In genomic region chr3:164179110-164179774, GRCh38 we compare ENCODE assay signal across 34 cellular contexts.
"Had no signal": no experiment of that assay in that cellular context is flagged by ENCODE, and none has a peak within 500 bp of the region (broad histone marks: within the 10 kb centered on the region; RNA-seq: fewer than 3 reads in every experiment).

No MANE protein-coding gene starts in this region.

- H3K36me3 ChIP-seq: MG63, SJCRH30, WERI-Rb-1 had no signal

- ATAC-seq: activated CD8-positive, alpha-beta memory T cell treated with anti-CD3 and anti-CD28 coated beads, Interleukin-2, amount 10 ng/mL, durations not matched to agents 7 days and 5 days; body of pancreas had no signal

- H3K27me3 ChIP-seq: body of pancreas, breast epithelium, MG63, SJCRH30 had no signal

- H3K4me3 Mint-ChIP-seq: activated CD4-positive, alpha-beta memory T cell treated with anti-CD3 and anti-CD28 coated beads, Interleukin-2, amount 10 ng/mL, durations not matched to agents 7 days and 5 days; activated CD8-positive, alpha-beta memory T cell treated with anti-CD3 and anti-CD28 coated beads, Interleukin-2, amount 10 ng/mL, durations not matched to agents 7 days and 5 days; activated naive CD4-positive, alpha-beta T cell treated with anti-CD3 and anti-CD28 coated beads, Interleukin-2, amount 50 U/mL, for 24 hours; activated naive CD8-positive, alpha-beta T cell treated with anti-CD3 and anti-CD28 coated beads, Interleukin-2, amount 10 ng/mL, durations not matched to agents 7 days and 5 days had no signal

- H3K27ac ChIP-seq: body of pancreas, breast epithelium, PC-9, RWPE1, SJCRH30, SK-N-MC, WERI-Rb-1 had no signal

- H3K27me3 Mint-ChIP-seq: activated CD4-positive, alpha-beta memory T cell treated with anti-CD3 and anti-CD28 coated beads, Interleukin-2, amount 10 ng/mL, durations not matched to agents 7 days and 5 days; activated CD8-positive, alpha-beta memory T cell treated with anti-CD3 and anti-CD28 coated beads, Interleukin-2, amount 10 ng/mL, durations not matched to agents 7 days and 5 days; activated naive CD4-positive, alpha-beta T cell treated with anti-CD3 and anti-CD28 coated beads, Interleukin-2, amount 50 U/mL, for 24 hours; activated naive CD8-positive, alpha-beta T cell treated with anti-CD3 and anti-CD28 coated beads, Interleukin-2, amount 10 ng/mL, durations not matched to agents 7 days and 5 days had no signal

- DNase-seq: activated CD4-positive, alpha-beta memory T cell treated with anti-CD3 and anti-CD28 coated beads, Interleukin-2, amount 10 ng/mL, durations not matched to agents 7 days and 5 days; activated CD4-positive, alpha-beta T cell treated with anti-CD3 and anti-CD28 coated beads for 1 hour; activated CD4-positive, alpha-beta T cell treated with anti-CD3 and anti-CD28 coated beads for 48 hours; activated CD4-positive, CD25-positive, alpha-beta regulatory T cell; activated CD8-positive, alpha-beta memory T cell treated with anti-CD3 and anti-CD28 coated beads for 24 hours; activated CD8-positive, alpha-beta memory T cell treated with anti-CD3 and anti-CD28 coated beads, Interleukin-2, amount 10 ng/mL, durations not matched to agents 7 days and 5 days; activated CD8-positive, alpha-beta memory T cell treated with anti-CD3 and anti-CD28 coated beads, Interleukin-2, amount 50 U/mL, for 48 hours; activated effector memory CD4-positive, alpha-beta T cell treated with Interleukin-2 at 50 U/mL for 16 hours; activated naive CD4-positive, alpha-beta T cell treated with Interleukin-2 at 50 U/mL for 16 hours; activated naive CD8-positive, alpha-beta T cell treated with anti-CD3 and anti-CD28 coated beads, Interleukin-2, amount 10 ng/mL, durations not matched to agents 7 days and 5 days; activated T-cell treated with anti-CD3 and anti-CD28 coated beads, Interleukin-2, amount 50 U/mL, for 48 hours; amygdala; body of pancreas; Kasumi-1; KG1; MG63; NCI-H1048; NCI-H1105 treated with DMSO at 0.1 percent for 48 hours; NCI-H1436; NCI-H1694; NCI-H1930; NCI-H524 treated with DMSO at 0.1 percent for 48 hours; NK-92 treated with Interleukin-12 subunit alpha and Interleukin-12 subunit beta, amount 100 ng/mL, for 24 hours; PC-9; SHP77; SJCRH30; T1000; WERI-Rb-1 had no signal

- H3K36me3 Mint-ChIP-seq: activated CD8-positive, alpha-beta memory T cell treated with anti-CD3 and anti-CD28 coated beads, Interleukin-2, amount 10 ng/mL, durations not matched to agents 7 days and 5 days; activated naive CD4-positive, alpha-beta T cell treated with anti-CD3 and anti-CD28 coated beads, Interleukin-2, amount 50 U/mL, for 24 hours; activated naive CD8-positive, alpha-beta T cell treated with anti-CD3 and anti-CD28 coated beads, Interleukin-2, amount 10 ng/mL, durations not matched to agents 7 days and 5 days had no signal

- FAIRE-seq: astrocyte, RCC 7860 had no signal

- H3K4me1 ChIP-seq: body of pancreas, breast epithelium, SJCRH30 had no signal

- H3K27ac Mint-ChIP-seq: activated CD4-positive, alpha-beta memory T cell treated with anti-CD3 and anti-CD28 coated beads, Interleukin-2, amount 10 ng/mL, durations not matched to agents 7 days and 5 days; activated CD8-positive, alpha-beta memory T cell treated with anti-CD3 and anti-CD28 coated beads, Interleukin-2, amount 10 ng/mL, durations not matched to agents 7 days and 5 days; activated naive CD4-positive, alpha-beta T cell treated with anti-CD3 and anti-CD28 coated beads, Interleukin-2, amount 50 U/mL, for 24 hours; activated naive CD8-positive, alpha-beta T cell treated with anti-CD3 and anti-CD28 coated beads, Interleukin-2, amount 10 ng/mL, durations not matched to agents 7 days and 5 days had no signal

- H3K4me3 ChIP-seq: body of pancreas, breast epithelium, MG63, PC-9, SJCRH30, SK-N-MC had no signal

- H3K9me3 ChIP-seq: body of pancreas, MG63, SJCRH30 had no signal

- H3K4me1 Mint-ChIP-seq: activated CD4-positive, alpha-beta memory T cell treated with anti-CD3 and anti-CD28 coated beads, Interleukin-2, amount 10 ng/mL, durations not matched to agents 7 days and 5 days; activated CD8-positive, alpha-beta memory T cell treated with anti-CD3 and anti-CD28 coated beads, Interleukin-2, amount 10 ng/mL, durations not matched to agents 7 days and 5 days; activated naive CD4-positive, alpha-beta T cell treated with anti-CD3 and anti-CD28 coated beads, Interleukin-2, amount 50 U/mL, for 24 hours; activated naive CD8-positive, alpha-beta T cell treated with anti-CD3 and anti-CD28 coated beads, Interleukin-2, amount 10 ng/mL, durations not matched to agents 7 days and 5 days had no signal
